In the genomic region with DNA sequence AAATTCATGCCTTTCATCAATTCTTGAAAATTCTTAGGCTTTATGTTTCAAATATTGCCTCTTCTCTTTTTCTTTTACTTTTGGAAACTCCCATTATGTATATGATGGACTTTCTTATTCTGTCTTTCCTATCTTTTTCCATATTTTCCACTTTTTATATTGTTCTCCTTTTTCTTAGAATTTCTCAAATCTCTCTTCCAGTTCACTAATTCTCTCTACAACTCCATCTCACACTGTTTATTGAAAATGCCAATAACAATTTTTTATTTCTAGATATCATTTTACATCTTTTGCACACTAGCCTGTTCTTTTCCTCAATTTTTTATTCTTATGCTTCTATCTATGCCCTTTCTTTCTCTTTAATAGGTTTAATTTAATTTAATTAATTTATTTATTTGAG, we compare ENCODE assay signal across 40 cellular contexts. TPM values are rescaled to one million over a fixed set of nuclear protein-coding genes. Genes with fewer than 3 reads are reported as not detected.
"Had no signal": no experiment of that assay in that cellular context is flagged by ENCODE, and none has a peak within 500 bp of the region (broad histone marks: within the 10 kb centered on the region; RNA-seq: fewer than 3 reads in every experiment).

No MANE protein-coding gene starts in this region.

- H3K4me3 ChIP-seq: MG63 had no signal

- DNase-seq: Kasumi-1, MG63, MM.1S, MV-4-11, NCI-H1048, NCI-H1092, NCI-H1092 treated with DMSO at 0.1 percent for 48 hours, NCI-H1105, NCI-H1105 treated with DMSO at 0.1 percent for 48 hours, NCI-H1417, NCI-H1417 treated with DMSO at 0.1 percent for 48 hours, NCI-H1436, NCI-H1436 treated with DMSO at 0.1 percent for 48 hours, NCI-H146, NCI-H1694, NCI-H1694 treated with DMSO at 0.1 percent for 48 hours, NCI-H187, NCI-H187 treated with DMSO at 0.1 percent for 48 hours, NCI-H1930, NCI-H2029, NCI-H2029 treated with DMSO at 0.1 percent for 48 hours, NCI-H2081, NCI-H2081 treated with DMSO at 0.1 percent for 48 hours, NCI-H2107, NCI-H2171, NCI-H2171 treated with DMSO at 0.1 percent for 48 hours, NCI-H2227 treated with DMSO at 0.1 percent for 48 hours, NCI-H226, NCI-H345, NCI-H446, NCI-H446 treated with DMSO at 0.1 percent for 48 hours, NCI-H510A, NCI-H510A treated with DMSO at 0.1 percent for 48 hours, NCI-H524, NCI-H524 treated with DMSO at 0.1 percent for 48 hours, NCI-H526 had no signal

- H3K36me3 ChIP-seq: MG63 had no signal

RNA-seq across cellular contexts. Expression of gene EFCAB3, which starts 43.8 kb away (rescaled TPM):
- total RNA-seq: LHCN-M2, M059J, MCF 10A, NCI-H460 had no signal
